8 cellular contexts compared by ENCODE assay signal in the genomic region with DNA sequence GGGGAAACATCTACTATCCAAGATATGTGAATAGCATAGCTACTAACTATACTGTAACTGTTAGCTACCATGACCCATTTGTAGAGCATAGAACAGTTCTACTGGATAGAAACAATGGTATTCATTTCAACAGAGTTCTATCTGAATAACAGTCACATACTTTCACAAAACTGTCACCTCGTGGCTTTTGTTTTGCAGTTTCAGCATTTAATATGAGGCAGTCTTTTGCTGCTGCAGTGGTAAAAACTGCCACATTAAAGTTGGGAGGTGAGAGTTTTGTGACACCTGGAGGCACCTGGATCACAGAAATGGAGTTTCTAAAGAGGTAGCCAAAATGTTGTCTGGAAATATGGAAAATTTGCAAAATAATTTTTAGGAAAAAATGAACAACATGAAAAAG.
"Had no signal": no experiment of that assay in that cellular context is flagged by ENCODE, and none has a peak within 500 bp of the region (broad histone marks: within the 10 kb centered on the region; RNA-seq: fewer than 3 reads in every experiment).

No MANE protein-coding gene starts in this region.

- ATAC-seq: HCT116 had no signal

- H3K9ac ChIP-seq: GM23248 had no signal

- H3K27ac ChIP-seq: GM23248 had no signal

- H3K36me3 ChIP-seq: HAP-1 had no signal

- DNase-seq: GM23248, GOT3, H7, HFFc6, KBM-7 had no signal

- H3K4me3 ChIP-seq: GM23248, HAP-1 had no signal

- H3K4me1 ChIP-seq: HAP-1 had no signal

- FAIRE-seq: HTR-8/SVneo had no signal

- H3K9me3 ChIP-seq: HAP-1 had no signal

- H2AFZ ChIP-seq: GM23248 had no signal
